ENCODE assay signal across 2 cellular contexts in genomic region chr13:24221007-24221406, GRCh38.
TF ChIP-seq lines count a peak whose summit lies in the region.

No MANE protein-coding gene starts in this region.

TF ChIP-seq in K562, 482 proteins besides CTCF, POLR2A, EP300 and RAD21 (continued from another document):
- TF ChIP-seq ERF (CRISPR knock-in tag; IDR thresholded peaks at IDR 0.05) (no peak), FOXA3 (CRISPR knock-in tag; conservative IDR thresholded peaks at IDR 0.05 in 1 of 2, IDR thresholded peaks at IDR 0.05 in 1 of 2) (peak in 1 of 2 experiments; percentile 64; a peak in 2 of 4 replicates), CAMTA2 (CRISPR knock-in tag; conservative IDR thresholded peaks at IDR 0.05) (no peak), ATF7 (IDR thresholded peaks at IDR 0.05) (peak; percentile 30; the same call in 1 of the 2 replicates), NFE2 (IDR thresholded peaks at IDR 0.05; ENCODE audit: low read depth) (peak; percentile 58; the same call in 1 of the 2 replicates), ZFP36 (IDR thresholded peaks at IDR 0.05; ENCODE audit: low read depth, low read length, partially characterized antibody) (no peak), ZNF584 (CRISPR knock-in tag; IDR thresholded peaks at IDR 0.05; ENCODE audit: low read depth) (no peak), HNRNPUL1 (IDR thresholded peaks at IDR 0.05; ENCODE audit: low read length) (no peak), NFE2L1 (tag; IDR thresholded peaks at IDR 0.05; ENCODE audit: borderline replicate concordance, low read depth) (peak; percentile 64), ZNF175 (CRISPR knock-in tag; IDR thresholded peaks at IDR 0.05; ENCODE audit: low read depth) (no peak), GMEB1 (CRISPR knock-in tag; IDR thresholded peaks at IDR 0.05) (no peak), ZNF316 (IDR thresholded peaks at IDR 0.05) (peak; percentile 55; the same call in 1 of the 2 replicates), MAFG (tag; conservative IDR thresholded peaks at IDR 0.05) (peak; percentile 80), MAFF (IDR thresholded peaks at IDR 0.05; ENCODE audit: low read length) (peak; percentile 20; the same call in 1 of the 2 replicates), MCM3 (IDR thresholded peaks at IDR 0.05) (no peak)
TF ChIP-seq in K562: peak in this region for 8.

TF ChIP-seq in HepG2, 621 proteins besides CTCF, POLR2A, EP300 and RAD21 (continues in another document):
- TF ChIP-seq TFAP4 (IDR thresholded peaks at IDR 0.05; ENCODE audit: borderline replicate concordance, low read depth) = peak; percentile 42; the same call in 1 of the 2 replicates
- TF ChIP-seq NFE2L2 (IDR thresholded peaks at IDR 0.05; ENCODE audit: low read length) = peak; percentile 98
- no peak for TF ChIP-seq CREB1 (IDR thresholded peaks at IDR 0.05)
- peak; percentile 60; the same call in 1 of the 2 replicates for TF ChIP-seq CREB1 (CRISPR knock-in tag; IDR thresholded peaks at IDR 0.05)
- TF ChIP-seq TCF7L2 (IDR thresholded peaks at IDR 0.05; ENCODE audit: low read depth, low read length) = no peak
- no peak for TF ChIP-seq ADNP (CRISPR knock-in tag; IDR thresholded peaks at IDR 0.05)
- peak; percentile 32; the same call in 1 of the 2 replicates for TF ChIP-seq SAP130 (CRISPR knock-in tag; IDR thresholded peaks at IDR 0.05; ENCODE audit: low read depth)
- no peak for TF ChIP-seq ZBTB7B (CRISPR knock-in tag; IDR thresholded peaks at IDR 0.05)
- TF ChIP-seq, protein P1, sequence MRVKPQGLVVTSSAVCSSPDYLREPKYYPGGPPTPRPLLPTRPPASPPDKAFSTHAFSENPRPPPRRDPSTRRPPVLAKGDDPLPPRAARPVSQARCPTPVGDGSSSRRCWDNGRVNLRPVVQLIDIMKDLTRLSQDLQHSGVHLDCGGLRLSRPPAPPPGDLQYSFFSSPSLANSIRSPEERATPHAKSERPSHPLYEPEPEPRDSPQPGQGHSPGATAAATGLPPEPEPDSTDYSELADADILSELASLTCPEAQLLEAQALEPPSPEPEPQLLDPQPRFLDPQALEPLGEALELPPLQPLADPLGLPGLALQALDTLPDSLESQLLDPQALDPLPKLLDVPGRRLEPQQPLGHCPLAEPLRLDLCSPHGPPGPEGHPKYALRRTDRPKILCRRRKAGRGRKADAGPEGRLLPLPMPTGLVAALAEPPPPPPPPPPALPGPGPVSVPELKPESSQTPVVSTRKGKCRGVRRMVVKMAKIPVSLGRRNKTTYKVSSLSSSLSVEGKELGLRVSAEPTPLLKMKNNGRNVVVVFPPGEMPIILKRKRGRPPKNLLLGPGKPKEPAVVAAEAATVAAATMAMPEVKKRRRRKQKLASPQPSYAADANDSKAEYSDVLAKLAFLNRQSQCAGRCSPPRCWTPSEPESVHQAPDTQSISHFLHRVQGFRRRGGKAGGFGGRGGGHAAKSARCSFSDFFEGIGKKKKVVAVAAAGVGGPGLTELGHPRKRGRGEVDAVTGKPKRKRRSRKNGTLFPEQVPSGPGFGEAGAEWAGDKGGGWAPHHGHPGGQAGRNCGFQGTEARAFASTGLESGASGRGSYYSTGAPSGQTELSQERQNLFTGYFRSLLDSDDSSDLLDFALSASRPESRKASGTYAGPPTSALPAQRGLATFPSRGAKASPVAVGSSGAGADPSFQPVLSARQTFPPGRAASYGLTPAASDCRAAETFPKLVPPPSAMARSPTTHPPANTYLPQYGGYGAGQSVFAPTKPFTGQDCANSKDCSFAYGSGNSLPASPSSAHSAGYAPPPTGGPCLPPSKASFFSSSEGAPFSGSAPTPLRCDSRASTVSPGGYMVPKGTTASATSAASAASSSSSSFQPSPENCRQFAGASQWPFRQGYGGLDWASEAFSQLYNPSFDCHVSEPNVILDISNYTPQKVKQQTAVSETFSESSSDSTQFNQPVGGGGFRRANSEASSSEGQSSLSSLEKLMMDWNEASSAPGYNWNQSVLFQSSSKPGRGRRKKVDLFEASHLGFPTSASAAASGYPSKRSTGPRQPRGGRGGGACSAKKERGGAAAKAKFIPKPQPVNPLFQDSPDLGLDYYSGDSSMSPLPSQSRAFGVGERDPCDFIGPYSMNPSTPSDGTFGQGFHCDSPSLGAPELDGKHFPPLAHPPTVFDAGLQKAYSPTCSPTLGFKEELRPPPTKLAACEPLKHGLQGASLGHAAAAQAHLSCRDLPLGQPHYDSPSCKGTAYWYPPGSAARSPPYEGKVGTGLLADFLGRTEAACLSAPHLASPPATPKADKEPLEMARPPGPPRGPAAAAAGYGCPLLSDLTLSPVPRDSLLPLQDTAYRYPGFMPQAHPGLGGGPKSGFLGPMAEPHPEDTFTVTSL (CRISPR knock-in tag; IDR thresholded peaks at IDR 0.05; ENCODE audit: borderline replicate concordance) = no peak
- TF ChIP-seq NONO (IDR thresholded peaks at IDR 0.05) = no peak
- no peak for TF ChIP-seq NONO (CRISPR knock-in tag; conservative IDR thresholded peaks at IDR 0.05)
- no peak for TF ChIP-seq ZNF782 (CRISPR knock-in tag; IDR thresholded peaks at IDR 0.05; ENCODE audit: borderline replicate concordance)
- TF ChIP-seq PHF21A (CRISPR knock-in tag; IDR thresholded peaks at IDR 0.05) = no peak
- TF ChIP-seq TEAD3 (CRISPR knock-in tag; optimal IDR thresholded peaks at IDR 0.05; ENCODE audit: borderline replicate concordance) = no peak
- TF ChIP-seq ATF7 (IDR thresholded peaks at IDR 0.05) = 0 out of 2 replicates have a peak, but pooled peaks have one; percentile 32
- TF ChIP-seq ATF7 (CRISPR knock-in tag; IDR thresholded peaks at IDR 0.05) = no peak
- no peak for TF ChIP-seq EEA1 (CRISPR knock-in tag; IDR thresholded peaks at IDR 0.05; ENCODE audit: borderline replicate concordance)
- TF ChIP-seq SETDB1 (CRISPR knock-in tag; IDR thresholded peaks at IDR 0.05; ENCODE audit: borderline replicate concordance) = no peak
- no peak for TF ChIP-seq NAIF1 (CRISPR knock-in tag; IDR thresholded peaks at IDR 0.05; ENCODE audit: borderline replicate concordance)
- no peak for TF ChIP-seq ZNF589 (CRISPR knock-in tag; conservative IDR thresholded peaks at IDR 0.05)
- TF ChIP-seq ZNF646 (CRISPR knock-in tag; IDR thresholded peaks at IDR 0.05) = no peak
- TF ChIP-seq FOXM1 (CRISPR knock-in tag; IDR thresholded peaks at IDR 0.05) = no peak
- TF ChIP-seq RAD51 (IDR thresholded peaks at IDR 0.05; ENCODE audit: borderline replicate concordance) = no peak
- TF ChIP-seq NBN (conservative IDR thresholded peaks at IDR 0.05) = no peak
- TF ChIP-seq SMARCC2 (IDR thresholded peaks at IDR 0.05) = no peak
- TF ChIP-seq ZNF136 (CRISPR knock-in tag; IDR thresholded peaks at IDR 0.05; ENCODE audit: low read depth) = no peak
- no peak for TF ChIP-seq FOSL2 (CRISPR knock-in tag; IDR thresholded peaks at IDR 0.05)
- TF ChIP-seq ZNF687 (CRISPR knock-in tag; IDR thresholded peaks at IDR 0.05) = no peak
- no peak for TF ChIP-seq TSC22D2 (CRISPR knock-in tag; IDR thresholded peaks at IDR 0.05; ENCODE audit: borderline replicate concordance)
- peak; percentile 47 to 72 for TF ChIP-seq MAFK (conservative IDR thresholded peaks at IDR 0.05 in 1 of 2, IDR thresholded peaks at IDR 0.05 in 1 of 2; ENCODE audit: low read length in 2 of 2)
- no peak for TF ChIP-seq ZSCAN21 (CRISPR knock-in tag; IDR thresholded peaks at IDR 0.05; ENCODE audit: borderline replicate concordance)
- TF ChIP-seq TCF7 (IDR thresholded peaks at IDR 0.05; ENCODE audit: low read depth) = no peak
- TF ChIP-seq ZNF7 (CRISPR knock-in tag; IDR thresholded peaks at IDR 0.05) = no peak
- TF ChIP-seq NR2F6 (IDR thresholded peaks at IDR 0.05) = peak; percentile 42
- peak; percentile 43; the same call in 1 of the 2 replicates for TF ChIP-seq NR2F6 (CRISPR knock-in tag; IDR thresholded peaks at IDR 0.05)
- no peak for TF ChIP-seq FOXA1 (IDR thresholded peaks at IDR 0.05)
- TF ChIP-seq FOXA1 (CRISPR knock-in tag; IDR thresholded peaks at IDR 0.05) = peak; percentile 73
- no peak for TF ChIP-seq ZC3H4 (CRISPR knock-in tag; IDR thresholded peaks at IDR 0.05; ENCODE audit: borderline replicate concordance)
- TF ChIP-seq ZNF317 (CRISPR knock-in tag; IDR thresholded peaks at IDR 0.05) = no peak
- 0 out of 2 replicates have a peak, but pooled peaks have one; percentile 15 for TF ChIP-seq SOX5 (CRISPR knock-in tag; IDR thresholded peaks at IDR 0.05; ENCODE audit: borderline replicate concordance)
- TF ChIP-seq ZNF577 (CRISPR knock-in tag; IDR thresholded peaks at IDR 0.05; ENCODE audit: borderline replicate concordance, low read depth) = no peak
- no peak for TF ChIP-seq SP4 (CRISPR knock-in tag; IDR thresholded peaks at IDR 0.05)
- TF ChIP-seq REL (CRISPR knock-in tag; conservative IDR thresholded peaks at IDR 0.05) = no peak
